13 cellular contexts compared by ENCODE assay signal in genomic region chr20:2114560-2114959, GRCh38. TPM values are rescaled to one million over a fixed set of nuclear protein-coding genes. Genes with fewer than 3 reads are reported as not detected.
DNase-seq lines count a peak whose midpoint lies in the region; ATAC-seq and TF ChIP-seq lines count a peak whose summit lies in the region.
"Had no signal": no experiment of that assay in that cellular context is flagged by ENCODE, and none has a peak within 500 bp of the region (broad histone marks: within the 10 kb centered on the region; RNA-seq: fewer than 3 reads in every experiment).

No MANE protein-coding gene starts in this region.

- peak overlapping the region; percentile 67 for H3K27ac Mint-ChIP-seq in dendritic cell treated with granulocyte-macrophage colony-stimulating factor and Interleukin-4, amounts not matched to agents 40 ng/mL and 50 ng/mL, for 4 days
- H3K27ac Mint-ChIP-seq in progenitor cell of endocrine pancreas: no peak overlapping the region
- H3K27ac Mint-ChIP-seq: natural killer cell treated with Interleukin-12 subunit alpha and Interleukin-12 subunit beta and Interleukin-15 and Interleukin-18, amount 100 ng/mL, for 72 hours had no signal

- H3K9me3 ChIP-seq in right atrium auricular region (no peaks in the 10 kb centered on the region), muscle layer of duodenum (ENCODE audit: control insufficient read depth in 1 of 2, low read length in 2 of 2) (no peaks in the 10 kb centered on the region), uterus (no peaks in the 10 kb centered on the region), BE2C (no peaks in the 10 kb centered on the region)

- H3K4me3 ChIP-seq in right atrium auricular region (no peak overlapping the region), muscle layer of duodenum (ENCODE audit: low read depth in 1 of 2, low read length in 2 of 2) (no peak overlapping the region), uterus (no peak overlapping the region), BE2C (ENCODE audit: low read depth, low read length) (no peak overlapping the region)
- H3K4me3 ChIP-seq: SK-N-MC had no signal

- intact Hi-C loops in left cardiac atrium (cut with DNase I) (no loop called here), uterus (cut with DNase I; ENCODE audit: low total_unique reads) (no loop called here)
- intact Hi-C loops in dendritic cell treated with granulocyte-macrophage colony-stimulating factor and Interleukin-4, amounts not matched to agents 40 ng/mL and 50 ng/mL, for 4 days (cut with micrococcal nuclease): no loop called here

- H3K4me3 Mint-ChIP-seq in dendritic cell treated with granulocyte-macrophage colony-stimulating factor and Interleukin-4, amounts not matched to agents 40 ng/mL and 50 ng/mL, for 4 days: no peak overlapping the region
- H3K4me3 Mint-ChIP-seq in progenitor cell of endocrine pancreas (ENCODE audit: low read depth): no peak overlapping the region
- H3K4me3 Mint-ChIP-seq: natural killer cell treated with Interleukin-12 subunit alpha and Interleukin-12 subunit beta and Interleukin-15 and Interleukin-18, amount 100 ng/mL, for 72 hours had no signal

- H3K27me3 Mint-ChIP-seq in dendritic cell treated with granulocyte-macrophage colony-stimulating factor and Interleukin-4, amounts not matched to agents 40 ng/mL and 50 ng/mL, for 4 days: no peaks in the 10 kb centered on the region
- no peaks in the 10 kb centered on the region for H3K27me3 Mint-ChIP-seq in progenitor cell of endocrine pancreas
- H3K27me3 Mint-ChIP-seq: natural killer cell treated with Interleukin-12 subunit alpha and Interleukin-12 subunit beta and Interleukin-15 and Interleukin-18, amount 100 ng/mL, for 72 hours had no signal

- H3K4me1 ChIP-seq in right atrium auricular region (peaks cover 0 to 69% of the 10 kb centered on the region in 2 donors), muscle layer of duodenum (ENCODE audit: control insufficient read depth in 1 of 2, insufficient read depth in 2 of 2, low read length in 2 of 2) (peaks cover 12 to 45% of the 10 kb centered on the region in 2 donors), uterus (peaks cover 13 to 16% of the 10 kb centered on the region in 2 donors), BE2C (no peaks in the 10 kb centered on the region)

- no peak for TF ChIP-seq POLR2A in uterus (IDR thresholded peaks at IDR 0.05)

- ATAC-seq in left cardiac atrium (no peak), GM18520 (IDR thresholded peaks at IDR 0.05; ENCODE audit: unreplicated experiment) (no peak)
- ATAC-seq: natural killer cell treated with Interleukin-12 subunit alpha and Interleukin-12 subunit beta and Interleukin-15 and Interleukin-18, amount 100 ng/mL, for 72 hours had no signal

- peaks cover 45% of the 10 kb centered on the region for H3K36me3 Mint-ChIP-seq in dendritic cell treated with granulocyte-macrophage colony-stimulating factor and Interleukin-4, amounts not matched to agents 40 ng/mL and 50 ng/mL, for 4 days (ENCODE audit: low read depth)
- peaks cover 8% of the 10 kb centered on the region for H3K36me3 Mint-ChIP-seq in progenitor cell of endocrine pancreas (ENCODE audit: insufficient read depth)

- peaks cover 56% of the 10 kb centered on the region for H3K4me1 Mint-ChIP-seq in dendritic cell treated with granulocyte-macrophage colony-stimulating factor and Interleukin-4, amounts not matched to agents 40 ng/mL and 50 ng/mL, for 4 days (ENCODE audit: low read depth)
- peaks cover 2% of the 10 kb centered on the region for H3K4me1 Mint-ChIP-seq in progenitor cell of endocrine pancreas (ENCODE audit: low read depth)

- DNase-seq in right atrium auricular region (ENCODE audit: low spot score) (no peak), left cardiac atrium (no peak), uterus (no peak), progenitor cell of endocrine pancreas (ENCODE audit: low spot score, unreplicated experiment) (no peak), BE2C (no peak)
- DNase-seq: activated gamma-delta T cell; DND-41; stimulated activated naive CD4-positive, alpha-beta T cell treated with Interleukin-2 at 50 U/mL for 16 hours had no signal

- H3K36me3 ChIP-seq in right atrium auricular region: peaks cover 19% of the 10 kb centered on the region
- peaks cover 16 to 27% of the 10 kb centered on the region in 2 donors for H3K36me3 ChIP-seq in muscle layer of duodenum (ENCODE audit: control insufficient read depth in 1 of 2, insufficient read depth in 2 of 2, low read length in 2 of 2)
- H3K36me3 ChIP-seq in uterus: no peaks in the 10 kb centered on the region
- peaks cover 5% of the 10 kb centered on the region; the same call in 1 of the 2 replicates for H3K36me3 ChIP-seq in BE2C

- peak overlapping the region; percentile 50 to 77 for H3K27ac ChIP-seq in right atrium auricular region
- peak overlapping the region; percentile 57 for H3K27ac ChIP-seq in muscle layer of duodenum (ENCODE audit: low read length)
- peak overlapping the region; percentile 61 to 72 for H3K27ac ChIP-seq in uterus
- H3K27ac ChIP-seq: SK-N-MC had no signal

- H3K27me3 ChIP-seq in right atrium auricular region: no peaks in the 10 kb centered on the region
- H3K27me3 ChIP-seq in muscle layer of duodenum (ENCODE audit: low read depth, low read length): no peaks in the 10 kb centered on the region
- no peaks in the 10 kb centered on the region for H3K27me3 ChIP-seq in uterus
- no peaks in the 10 kb centered on the region for H3K27me3 ChIP-seq in BE2C

- TF ChIP-seq CTCF in right atrium auricular region (IDR thresholded peaks at IDR 0.05): no peak
- TF ChIP-seq CTCF in uterus (IDR thresholded peaks at IDR 0.05): no peak
- TF ChIP-seq CTCF in progenitor cell of endocrine pancreas (IDR thresholded peaks at IDR 0.05; ENCODE audit: unreplicated experiment): no peak
- no peak for TF ChIP-seq CTCF in BE2C (IDR thresholded peaks at IDR 0.05; ENCODE audit: low read depth, low read length)

- H3K9me3 Mint-ChIP-seq in dendritic cell treated with granulocyte-macrophage colony-stimulating factor and Interleukin-4, amounts not matched to agents 40 ng/mL and 50 ng/mL, for 4 days: no peaks in the 10 kb centered on the region
- no peaks in the 10 kb centered on the region for H3K9me3 Mint-ChIP-seq in progenitor cell of endocrine pancreas (ENCODE audit: low read depth)
- H3K9me3 Mint-ChIP-seq: natural killer cell treated with Interleukin-12 subunit alpha and Interleukin-12 subunit beta and Interleukin-15 and Interleukin-18, amount 100 ng/mL, for 72 hours had no signal

RNA-seq across cellular contexts. Expression of gene STK35, which starts 12.9 kb away (rescaled TPM):
- total RNA-seq in right atrium auricular region: 10 to 100 TPM; 15.0 to 18.8 TPM
- 10 to 100 TPM; 13.2 to 19.3 TPM for total RNA-seq in left cardiac atrium
- 10 to 100 TPM; 10.2 to 28.0 (median 17.5) TPM for total RNA-seq in uterus
- 39.8 and 41.9 TPM in 2 replicates for total RNA-seq in progenitor cell of endocrine pancreas
- polyA plus RNA-seq in BE2C (2012; ENCODE audit: insufficient read depth, insufficient read length, low read depth): 4.6 TPM
